8 cellular contexts compared by ENCODE assay signal in genomic region chr3:186569779-186570095, GRCh38. TPM values are rescaled to one million over a fixed set of nuclear protein-coding genes. Genes with fewer than 3 reads are reported as not detected.
DNase-seq lines count a peak whose midpoint lies in the region; ATAC-seq, FAIRE-seq and TF ChIP-seq lines count a peak whose summit lies in the region.

No MANE protein-coding gene starts in this region.

- no peak for DNase-seq in activated T-cell treated with anti-CD3 and anti-CD28 coated beads, Interleukin-2, amount 50 U/mL, for 4 hours
- no peak for DNase-seq in activated T-cell treated with anti-CD3 and anti-CD28 coated beads, Interleukin-2, amount 50 U/mL, for 48 hours
- DNase-seq in astrocyte (ENCODE audit: low read depth) (no peak), right lobe of liver (no peak), tibial artery (no peak), NOMO-1 treated with dmso at 0.1 percent for 144 hours (lab: John Stamatoyannopoulos, UW; ENCODE audit: unreplicated experiment) (no peak), UCSD-AML1 (lab: John Stamatoyannopoulos, UW; ENCODE audit: unreplicated experiment) (no peak)

- peaks cover 24% of the 10 kb centered on the region for H3K4me1 ChIP-seq in astrocyte (ENCODE audit: insufficient read depth, low read length)
- H3K4me1 ChIP-seq in right lobe of liver = peaks cover 0 to 33% (median 14%) of the 10 kb centered on the region in 4 donors
- peaks cover 0 to 44% (median 35%) of the 10 kb centered on the region in 4 donors for H3K4me1 ChIP-seq in tibial artery

- peak overlapping the region; percentile 71 for H2AFZ ChIP-seq in astrocyte (ENCODE audit: low read depth, low read length)

- peak overlapping the region; percentile 45 for H3K27ac ChIP-seq in astrocyte (ENCODE audit: low read depth, low read length)
- H3K27ac ChIP-seq in right lobe of liver = peak overlapping the region in 1 of 3 donors; percentile 89
- H3K27ac ChIP-seq in tibial artery = peak overlapping the region; percentile 13 to 15

- no peak for TF ChIP-seq CTCF in astrocyte (IDR thresholded peaks at IDR 0.05; ENCODE audit: insufficient read depth, low read depth, low read length)
- no peak for TF ChIP-seq CTCF in right lobe of liver (IDR thresholded peaks at IDR 0.05)
- no peak for TF ChIP-seq CTCF in tibial artery (IDR thresholded peaks at IDR 0.05)

- 3% methylated on average over 7 of the region's 7 CpGs for WGBS in right lobe of liver (ENCODE audit: insufficient coverage, low coverage, low lambda C conversion rate, missing lambda C conversion rate)

- no peak for ATAC-seq in activated T-cell treated with anti-CD3 and anti-CD28 coated beads, Interleukin-2, amount 50 U/mL, for 4 hours
- ATAC-seq in right lobe of liver = no peak
- ATAC-seq in GM18520 (IDR thresholded peaks at IDR 0.05; ENCODE audit: unreplicated experiment) = no peak

- H3K9me3 Mint-ChIP-seq in activated T-cell treated with anti-CD3 and anti-CD28 coated beads, Interleukin-2, amount 50 U/mL, for 4 hours = no peaks in the 10 kb centered on the region
- no peaks in the 10 kb centered on the region for H3K9me3 Mint-ChIP-seq in astrocyte (ENCODE audit: unreplicated experiment)

- H3K4me1 Mint-ChIP-seq in activated T-cell treated with anti-CD3 and anti-CD28 coated beads, Interleukin-2, amount 50 U/mL, for 4 hours (ENCODE audit: low read depth) = peaks cover 59% of the 10 kb centered on the region
- peaks cover 10% of the 10 kb centered on the region for H3K4me1 Mint-ChIP-seq in astrocyte (ENCODE audit: low read depth, unreplicated experiment)

- peak overlapping the region; percentile 87 for H3K4me2 ChIP-seq in astrocyte (ENCODE audit: low read length)

- H3K4me3 ChIP-seq in astrocyte (ENCODE audit: insufficient read depth, low read depth, low read length) (peak overlapping the region; percentile 78), right lobe of liver (peak overlapping the region; percentile 28 to 93 (median 92)), tibial artery (peak overlapping the region; percentile 89 to 93)

- H4K20me1 ChIP-seq in astrocyte (ENCODE audit: insufficient read depth, low read length) = peaks cover 7% of the 10 kb centered on the region

- H3K36me3 ChIP-seq in astrocyte (ENCODE audit: insufficient read depth, low read length) = peaks cover 18% of the 10 kb centered on the region
- peaks cover 0 to 15% (median 8%) of the 10 kb centered on the region in 4 donors for H3K36me3 ChIP-seq in right lobe of liver
- peaks cover 10 to 19% (median 11%) of the 10 kb centered on the region in 3 donors for H3K36me3 ChIP-seq in tibial artery

- no peak for TF ChIP-seq POLR2A in right lobe of liver (IDR thresholded peaks at IDR 0.05)

- peak overlapping the region; percentile 93 for H3K27ac Mint-ChIP-seq in astrocyte (ENCODE audit: unreplicated experiment)

- peak overlapping the region; percentile 99 for H3K4me3 Mint-ChIP-seq in activated T-cell treated with anti-CD3 and anti-CD28 coated beads, Interleukin-2, amount 50 U/mL, for 4 hours
- H3K4me3 Mint-ChIP-seq in astrocyte (ENCODE audit: unreplicated experiment) = peak overlapping the region; percentile 96

- H3K27me3 ChIP-seq in astrocyte (ENCODE audit: insufficient read depth, low read length) (no peaks in the 10 kb centered on the region), right lobe of liver (no peaks in the 10 kb centered on the region), tibial artery (no peaks in the 10 kb centered on the region)

- intact Hi-C loops in right lobe of liver (cut with DNase I) (no loop called here), tibial artery (cut with DNase I; ENCODE audit: low total_unique reads) (loop anchor here (10.0 kb wide), 1 partner anchor 465 kb away; the partner anchor contains the start of gene ETV5)

- peaks cover 52% of the 10 kb centered on the region for H3K79me2 ChIP-seq in astrocyte (ENCODE audit: insufficient read depth, low read length)

- peak overlapping the region; percentile 81 for H3K9ac ChIP-seq in astrocyte (ENCODE audit: low read length)

- H3K36me3 Mint-ChIP-seq in activated T-cell treated with anti-CD3 and anti-CD28 coated beads, Interleukin-2, amount 50 U/mL, for 4 hours (ENCODE audit: insufficient read depth) = peaks cover 14% of the 10 kb centered on the region
- H3K36me3 Mint-ChIP-seq in astrocyte (ENCODE audit: low read depth, unreplicated experiment) = no peaks in the 10 kb centered on the region

- H3K27me3 Mint-ChIP-seq in activated T-cell treated with anti-CD3 and anti-CD28 coated beads, Interleukin-2, amount 50 U/mL, for 4 hours (ENCODE audit: low read depth) = no peaks in the 10 kb centered on the region
- no peaks in the 10 kb centered on the region for H3K27me3 Mint-ChIP-seq in astrocyte (ENCODE audit: low read depth, unreplicated experiment)

- no peak for FAIRE-seq in astrocyte (lab: Jason Lieb, UNC)

- H3K9me3 ChIP-seq in astrocyte (ENCODE audit: insufficient read depth, low read depth, low read length) (no peaks in the 10 kb centered on the region), right lobe of liver (no peaks in the 10 kb centered on the region), tibial artery (no peaks in the 10 kb centered on the region)

RNA-seq across cellular contexts. Expression of gene DNAJB11, which starts 0.8 kb away (rescaled TPM):
- total RNA-seq in activated T-cell treated with anti-CD3 and anti-CD28 coated beads, Interleukin-2, amount 50 U/mL, for 4 hours = 10 to 100 TPM; 88.5 to 98.1 (median 91.1) TPM
- 83.0 and 84.3 TPM in 2 replicates for total RNA-seq in astrocyte
- total RNA-seq in right lobe of liver = 10 to 100 TPM; 28.4 to 59.1 (median 49.2) TPM

RNA-seq across cellular contexts. Expression of gene TBCCD1, which starts 2.6 kb away (rescaled TPM):
- total RNA-seq in activated T-cell treated with anti-CD3 and anti-CD28 coated beads, Interleukin-2, amount 50 U/mL, for 4 hours = 10 to 100 TPM; 12.1 to 14.4 (median 12.4) TPM
- total RNA-seq in astrocyte = 8.7 and 10.2 TPM in 2 replicates
- 1 to 10 TPM; 6.7 to 8.7 (median 7.5) TPM for total RNA-seq in right lobe of liver

RNA-seq across cellular contexts. Expression of gene CRYGS, which starts 25.6 kb away (rescaled TPM):
- total RNA-seq in activated T-cell treated with anti-CD3 and anti-CD28 coated beads, Interleukin-2, amount 50 U/mL, for 4 hours = 1 to 10 TPM; 1.7 to 1.8 (median 1.8) TPM
- total RNA-seq in astrocyte (1.3 and 2.1 TPM in 2 replicates), right lobe of liver (1 to 10 TPM in 5 of 6 experiments, under 1 TPM in 1; 0.86 to 2.6 (median 1.5) TPM)

RNA-seq across cellular contexts. Expression of gene AHSG, which starts 43.1 kb away (rescaled TPM):
- total RNA-seq in activated T-cell treated with anti-CD3 and anti-CD28 coated beads, Interleukin-2, amount 50 U/mL, for 4 hours = under 1 TPM; 0.66 to 0.86 (median 0.84) TPM
- total RNA-seq in astrocyte (not detected in 2 replicates), right lobe of liver (1,000 to 10,000 TPM in 4 of 6 experiments, 100 to 1,000 TPM in 2; 718 to 1,905 (median 1,079) TPM)
